ENCODE assay signal across 1 cellular context in the genomic region with DNA sequence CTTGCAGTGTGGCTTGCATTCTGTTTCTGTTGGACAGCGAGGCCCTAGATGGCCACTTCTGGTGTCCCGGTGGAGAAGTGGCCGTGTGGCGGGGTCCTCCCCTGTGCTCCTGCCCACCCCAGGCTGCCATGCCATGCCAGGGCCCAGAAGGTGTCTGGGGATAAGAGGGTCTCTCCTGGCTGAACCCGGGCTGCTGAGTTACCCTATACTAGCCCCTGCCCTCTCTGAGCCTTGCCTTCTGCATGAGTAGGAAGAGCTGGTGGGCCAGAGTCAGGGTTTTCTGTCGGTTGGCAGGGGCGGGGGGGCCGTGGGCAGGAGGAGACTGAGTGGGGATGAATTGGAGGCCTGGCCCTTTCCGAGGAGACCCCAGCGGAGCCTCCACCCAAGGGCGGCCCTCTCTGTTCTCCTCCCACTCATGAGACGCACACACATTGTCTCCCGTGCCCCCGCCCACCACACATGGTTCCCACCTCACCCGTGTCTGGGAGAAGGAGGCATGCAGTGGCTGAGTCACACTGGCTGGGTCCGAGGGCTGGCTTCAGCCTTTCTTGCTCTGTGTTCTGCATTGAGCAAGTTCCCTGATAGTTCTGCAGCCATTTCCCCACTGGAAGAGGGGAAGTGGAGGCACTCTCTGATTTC.
TF ChIP-seq lines count a peak whose summit lies in the region.

No MANE protein-coding gene starts in this region.

TF ChIP-seq in HEK293, 187 proteins besides CTCF, POLR2A, EP300 and RAD21 (continued from another document):
- peak; percentile 90 for TF ChIP-seq EGR2 (tag by site-specific recombination; IDR thresholded peaks at IDR 0.05; ENCODE audit: low read depth)
- no peak for TF ChIP-seq PRDM2 (tag by site-specific recombination; IDR thresholded peaks at IDR 0.05; ENCODE audit: borderline replicate concordance)
TF ChIP-seq in HEK293: peak in this region for 2.
